1 cellular context compared by ENCODE assay signal in the genomic region with DNA sequence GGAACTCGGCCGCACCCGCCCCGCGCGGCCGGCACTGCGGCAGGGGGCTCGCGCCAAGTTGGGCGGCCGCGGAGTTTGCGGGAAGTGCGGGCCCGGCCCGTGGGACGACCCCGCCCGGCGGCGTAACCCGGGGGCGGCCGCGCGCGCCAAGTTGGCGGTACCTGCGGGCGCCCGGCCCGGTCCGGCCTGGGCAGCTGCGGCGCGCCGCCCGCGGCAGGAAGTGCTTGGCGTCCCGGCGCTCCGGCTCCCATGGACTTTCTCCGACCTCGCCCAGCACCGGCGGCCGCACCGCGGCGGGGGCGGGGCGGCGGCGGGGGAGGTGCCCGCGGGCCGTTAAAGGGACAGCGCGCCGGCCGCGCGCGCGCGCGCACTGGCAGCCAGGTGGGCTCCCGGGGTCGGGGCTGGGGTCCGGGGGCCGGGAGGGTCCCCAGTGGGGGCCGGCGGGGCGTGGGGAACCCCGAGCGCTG.
TF ChIP-seq lines count a peak whose summit lies in the region.

A gene with protein sequence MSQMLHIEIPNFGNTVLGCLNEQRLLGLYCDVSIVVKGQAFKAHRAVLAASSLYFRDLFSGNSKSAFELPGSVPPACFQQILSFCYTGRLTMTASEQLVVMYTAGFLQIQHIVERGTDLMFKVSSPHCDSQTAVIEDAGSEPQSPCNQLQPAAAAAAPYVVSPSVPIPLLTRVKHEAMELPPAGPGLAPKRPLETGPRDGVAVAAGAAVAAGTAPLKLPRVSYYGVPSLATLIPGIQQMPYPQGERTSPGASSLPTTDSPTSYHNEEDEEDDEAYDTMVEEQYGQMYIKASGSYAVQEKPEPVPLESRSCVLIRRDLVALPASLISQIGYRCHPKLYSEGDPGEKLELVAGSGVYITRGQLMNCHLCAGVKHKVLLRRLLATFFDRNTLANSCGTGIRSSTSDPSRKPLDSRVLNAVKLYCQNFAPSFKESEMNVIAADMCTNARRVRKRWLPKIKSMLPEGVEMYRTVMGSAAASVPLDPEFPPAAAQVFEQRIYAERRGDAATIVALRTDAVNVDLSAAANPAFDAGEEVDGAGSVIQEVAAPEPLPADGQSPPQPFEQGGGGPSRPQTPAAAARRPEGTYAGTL (minus strand): TSS at position 262 of the 467 bp plus-strand sequence. CDS start 44,768 bp downstream, outside the sequence.

TF ChIP-seq in K562, 482 proteins besides CTCF, POLR2A, EP300 and RAD21 (continued from another document):
- TF ChIP-seq, protein P1, sequence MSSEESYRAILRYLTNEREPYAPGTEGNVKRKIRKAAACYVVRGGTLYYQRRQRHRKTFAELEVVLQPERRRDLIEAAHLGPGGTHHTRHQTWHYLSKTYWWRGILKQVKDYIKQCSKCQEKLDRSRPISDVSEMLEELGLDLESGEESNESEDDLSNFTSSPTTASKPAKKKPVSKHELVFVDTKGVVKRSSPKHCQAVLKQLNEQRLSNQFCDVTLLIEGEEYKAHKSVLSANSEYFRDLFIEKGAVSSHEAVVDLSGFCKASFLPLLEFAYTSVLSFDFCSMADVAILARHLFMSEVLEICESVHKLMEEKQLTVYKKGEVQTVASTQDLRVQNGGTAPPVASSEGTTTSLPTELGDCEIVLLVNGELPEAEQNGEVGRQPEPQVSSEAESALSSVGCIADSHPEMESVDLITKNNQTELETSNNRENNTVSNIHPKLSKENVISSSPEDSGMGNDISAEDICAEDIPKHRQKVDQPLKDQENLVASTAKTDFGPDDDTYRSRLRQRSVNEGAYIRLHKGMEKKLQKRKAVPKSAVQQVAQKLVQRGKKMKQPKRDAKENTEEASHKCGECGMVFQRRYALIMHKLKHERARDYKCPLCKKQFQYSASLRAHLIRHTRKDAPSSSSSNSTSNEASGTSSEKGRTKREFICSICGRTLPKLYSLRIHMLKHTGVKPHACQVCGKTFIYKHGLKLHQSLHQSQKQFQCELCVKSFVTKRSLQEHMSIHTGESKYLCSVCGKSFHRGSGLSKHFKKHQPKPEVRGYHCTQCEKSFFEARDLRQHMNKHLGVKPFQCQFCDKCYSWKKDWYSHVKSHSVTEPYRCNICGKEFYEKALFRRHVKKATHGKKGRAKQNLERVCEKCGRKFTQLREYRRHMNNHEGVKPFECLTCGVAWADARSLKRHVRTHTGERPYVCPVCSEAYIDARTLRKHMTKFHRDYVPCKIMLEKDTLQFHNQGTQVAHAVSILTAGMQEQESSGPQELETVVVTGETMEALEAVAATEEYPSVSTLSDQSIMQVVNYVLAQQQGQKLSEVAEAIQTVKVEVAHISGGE (CRISPR knock-in tag; IDR thresholded peaks at IDR 0.05) = peak in 1 of 3 experiments; percentile 70; a peak in 2 of 6 replicates
- TF ChIP-seq SMARCB1 (IDR thresholded peaks at IDR 0.05; ENCODE audit: insufficient read length, low read depth) (no peak), CBFA2T3 (IDR thresholded peaks at IDR 0.05) (no peak), NUFIP1 (IDR thresholded peaks at IDR 0.05; ENCODE audit: partially characterized antibody) (no peak), ADNP (tag; IDR thresholded peaks at IDR 0.05) (no peak), ZNF316 (IDR thresholded peaks at IDR 0.05) (no peak), BRD9 (IDR thresholded peaks at IDR 0.05; ENCODE audit: low read depth, partially characterized antibody) (no peak), ZNF77 (CRISPR knock-in tag; IDR thresholded peaks at IDR 0.05) (no peak), NONO (IDR thresholded peaks at IDR 0.05; ENCODE audit: low read depth in 2 of 2, low read length in 1 of 2) (no peak), ZNF23 (CRISPR knock-in tag; IDR thresholded peaks at IDR 0.05) (no peak), RBM14 (IDR thresholded peaks at IDR 0.05; ENCODE audit: borderline replicate concordance, insufficient read depth, low read depth, low read length) (no peak), ZNF146 (CRISPR knock-in tag; IDR thresholded peaks at IDR 0.05; ENCODE audit: unreplicated experiment) (no peak), ZBTB1 (CRISPR knock-in tag; IDR thresholded peaks at IDR 0.05; ENCODE audit: borderline replicate concordance, low read depth) (no peak), MCM7 (IDR thresholded peaks at IDR 0.05) (no peak), ZNF561 (CRISPR knock-in tag; conservative IDR thresholded peaks at IDR 0.05) (no peak), CEBPB (tag; IDR thresholded peaks at IDR 0.05) (no peak), FOXM1 (IDR thresholded peaks at IDR 0.05; ENCODE audit: low read depth) (no peak), FOXM1 (CRISPR knock-in tag; IDR thresholded peaks at IDR 0.05; ENCODE audit: low read depth) (no peak), NELFE (IDR thresholded peaks at IDR 0.05; ENCODE audit: insufficient read depth, insufficient read length) (no peak), ZNF584 (CRISPR knock-in tag; IDR thresholded peaks at IDR 0.05; ENCODE audit: low read depth) (no peak), POLR2AphosphoS5 (IDR thresholded peaks at IDR 0.05; ENCODE audit: control insufficient read depth, insufficient read depth, low read depth, low read length) (peak; percentile 36; the same call in 1 of the 2 replicates), EGR1 (conservative IDR thresholded peaks at IDR 0.05) (no peak), NFIC (IDR thresholded peaks at IDR 0.05) (no peak), CXXC5 (CRISPR knock-in tag; IDR thresholded peaks at IDR 0.05) (peak; percentile 68; the same call in 1 of the 2 replicates), POLR3A (IDR thresholded peaks at IDR 0.05; ENCODE audit: borderline replicate concordance, extremely low read depth, insufficient read depth, insufficient read length) (no peak)
- TF ChIP-seq, protein P2, sequence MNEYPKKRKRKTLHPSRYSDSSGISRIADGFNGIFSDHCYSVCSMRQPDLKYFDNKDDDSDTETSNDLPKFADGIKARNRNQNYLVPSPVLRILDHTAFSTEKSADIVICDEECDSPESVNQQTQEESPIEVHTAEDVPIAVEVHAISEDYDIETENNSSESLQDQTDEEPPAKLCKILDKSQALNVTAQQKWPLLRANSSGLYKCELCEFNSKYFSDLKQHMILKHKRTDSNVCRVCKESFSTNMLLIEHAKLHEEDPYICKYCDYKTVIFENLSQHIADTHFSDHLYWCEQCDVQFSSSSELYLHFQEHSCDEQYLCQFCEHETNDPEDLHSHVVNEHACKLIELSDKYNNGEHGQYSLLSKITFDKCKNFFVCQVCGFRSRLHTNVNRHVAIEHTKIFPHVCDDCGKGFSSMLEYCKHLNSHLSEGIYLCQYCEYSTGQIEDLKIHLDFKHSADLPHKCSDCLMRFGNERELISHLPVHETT (CRISPR knock-in tag; conservative IDR thresholded peaks at IDR 0.05 in 1 of 2, IDR thresholded peaks at IDR 0.05 in 1 of 2) = peak in 1 of 2 experiments; percentile 84; a peak in 2 of 4 replicates
- TF ChIP-seq, protein P3, sequence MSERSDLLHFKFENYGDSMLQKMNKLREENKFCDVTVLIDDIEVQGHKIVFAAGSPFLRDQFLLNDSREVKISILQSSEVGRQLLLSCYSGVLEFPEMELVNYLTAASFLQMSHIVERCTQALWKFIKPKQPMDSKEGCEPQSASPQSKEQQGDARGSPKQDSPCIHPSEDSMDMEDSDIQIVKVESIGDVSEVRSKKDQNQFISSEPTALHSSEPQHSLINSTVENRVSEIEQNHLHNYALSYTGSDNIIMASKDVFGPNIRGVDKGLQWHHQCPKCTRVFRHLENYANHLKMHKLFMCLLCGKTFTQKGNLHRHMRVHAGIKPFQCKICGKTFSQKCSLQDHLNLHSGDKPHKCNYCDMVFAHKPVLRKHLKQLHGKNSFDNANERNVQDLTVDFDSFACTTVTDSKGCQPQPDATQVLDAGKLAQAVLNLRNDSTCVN (CRISPR knock-in tag; IDR thresholded peaks at IDR 0.05) = no peak
- TF ChIP-seq, protein P4, sequence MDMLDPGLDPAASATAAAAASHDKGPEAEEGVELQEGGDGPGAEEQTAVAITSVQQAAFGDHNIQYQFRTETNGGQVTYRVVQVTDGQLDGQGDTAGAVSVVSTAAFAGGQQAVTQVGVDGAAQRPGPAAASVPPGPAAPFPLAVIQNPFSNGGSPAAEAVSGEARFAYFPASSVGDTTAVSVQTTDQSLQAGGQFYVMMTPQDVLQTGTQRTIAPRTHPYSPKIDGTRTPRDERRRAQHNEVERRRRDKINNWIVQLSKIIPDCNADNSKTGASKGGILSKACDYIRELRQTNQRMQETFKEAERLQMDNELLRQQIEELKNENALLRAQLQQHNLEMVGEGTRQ (CRISPR knock-in tag; IDR thresholded peaks at IDR 0.05) = no peak
- TF ChIP-seq, protein P5, sequence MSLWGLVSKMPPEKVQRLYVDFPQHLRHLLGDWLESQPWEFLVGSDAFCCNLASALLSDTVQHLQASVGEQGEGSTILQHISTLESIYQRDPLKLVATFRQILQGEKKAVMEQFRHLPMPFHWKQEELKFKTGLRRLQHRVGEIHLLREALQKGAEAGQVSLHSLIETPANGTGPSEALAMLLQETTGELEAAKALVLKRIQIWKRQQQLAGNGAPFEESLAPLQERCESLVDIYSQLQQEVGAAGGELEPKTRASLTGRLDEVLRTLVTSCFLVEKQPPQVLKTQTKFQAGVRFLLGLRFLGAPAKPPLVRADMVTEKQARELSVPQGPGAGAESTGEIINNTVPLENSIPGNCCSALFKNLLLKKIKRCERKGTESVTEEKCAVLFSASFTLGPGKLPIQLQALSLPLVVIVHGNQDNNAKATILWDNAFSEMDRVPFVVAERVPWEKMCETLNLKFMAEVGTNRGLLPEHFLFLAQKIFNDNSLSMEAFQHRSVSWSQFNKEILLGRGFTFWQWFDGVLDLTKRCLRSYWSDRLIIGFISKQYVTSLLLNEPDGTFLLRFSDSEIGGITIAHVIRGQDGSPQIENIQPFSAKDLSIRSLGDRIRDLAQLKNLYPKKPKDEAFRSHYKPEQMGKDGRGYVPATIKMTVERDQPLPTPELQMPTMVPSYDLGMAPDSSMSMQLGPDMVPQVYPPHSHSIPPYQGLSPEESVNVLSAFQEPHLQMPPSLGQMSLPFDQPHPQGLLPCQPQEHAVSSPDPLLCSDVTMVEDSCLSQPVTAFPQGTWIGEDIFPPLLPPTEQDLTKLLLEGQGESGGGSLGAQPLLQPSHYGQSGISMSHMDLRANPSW (CRISPR knock-in tag; IDR thresholded peaks at IDR 0.05) = no peak
- TF ChIP-seq, protein P6, sequence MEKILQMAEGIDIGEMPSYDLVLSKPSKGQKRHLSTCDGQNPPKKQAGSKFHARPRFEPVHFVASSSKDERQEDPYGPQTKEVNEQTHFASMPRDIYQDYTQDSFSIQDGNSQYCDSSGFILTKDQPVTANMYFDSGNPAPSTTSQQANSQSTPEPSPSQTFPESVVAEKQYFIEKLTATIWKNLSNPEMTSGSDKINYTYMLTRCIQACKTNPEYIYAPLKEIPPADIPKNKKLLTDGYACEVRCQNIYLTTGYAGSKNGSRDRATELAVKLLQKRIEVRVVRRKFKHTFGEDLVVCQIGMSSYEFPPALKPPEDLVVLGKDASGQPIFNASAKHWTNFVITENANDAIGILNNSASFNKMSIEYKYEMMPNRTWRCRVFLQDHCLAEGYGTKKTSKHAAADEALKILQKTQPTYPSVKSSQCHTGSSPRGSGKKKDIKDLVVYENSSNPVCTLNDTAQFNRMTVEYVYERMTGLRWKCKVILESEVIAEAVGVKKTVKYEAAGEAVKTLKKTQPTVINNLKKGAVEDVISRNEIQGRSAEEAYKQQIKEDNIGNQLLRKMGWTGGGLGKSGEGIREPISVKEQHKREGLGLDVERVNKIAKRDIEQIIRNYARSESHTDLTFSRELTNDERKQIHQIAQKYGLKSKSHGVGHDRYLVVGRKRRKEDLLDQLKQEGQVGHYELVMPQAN (IDR thresholded peaks at IDR 0.05; ENCODE audit: borderline replicate concordance) = no peak
- TF ChIP-seq, protein P7, sequence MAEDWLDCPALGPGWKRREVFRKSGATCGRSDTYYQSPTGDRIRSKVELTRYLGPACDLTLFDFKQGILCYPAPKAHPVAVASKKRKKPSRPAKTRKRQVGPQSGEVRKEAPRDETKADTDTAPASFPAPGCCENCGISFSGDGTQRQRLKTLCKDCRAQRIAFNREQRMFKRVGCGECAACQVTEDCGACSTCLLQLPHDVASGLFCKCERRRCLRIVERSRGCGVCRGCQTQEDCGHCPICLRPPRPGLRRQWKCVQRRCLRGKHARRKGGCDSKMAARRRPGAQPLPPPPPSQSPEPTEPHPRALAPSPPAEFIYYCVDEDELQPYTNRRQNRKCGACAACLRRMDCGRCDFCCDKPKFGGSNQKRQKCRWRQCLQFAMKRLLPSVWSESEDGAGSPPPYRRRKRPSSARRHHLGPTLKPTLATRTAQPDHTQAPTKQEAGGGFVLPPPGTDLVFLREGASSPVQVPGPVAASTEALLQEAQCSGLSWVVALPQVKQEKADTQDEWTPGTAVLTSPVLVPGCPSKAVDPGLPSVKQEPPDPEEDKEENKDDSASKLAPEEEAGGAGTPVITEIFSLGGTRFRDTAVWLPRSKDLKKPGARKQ (CRISPR knock-in tag; IDR thresholded peaks at IDR 0.05) = no peak
TF ChIP-seq in K562: peak in this region for 24.
